ENCODE assay signal across 8 cellular contexts in genomic region chr2:3535794-3536681, GRCh38. TPM values are rescaled to one million over a fixed set of nuclear protein-coding genes. Genes with fewer than 3 reads are reported as not detected.
A peak's percentile ranks its signal among the peaks of the same experiment; 100 is the strongest.
DNase-seq lines count a peak whose midpoint lies in the region; ATAC-seq and TF ChIP-seq lines count a peak whose summit lies in the region.

No MANE protein-coding gene starts in this region.

- TF ChIP-seq POLR2A in vagina (IDR thresholded peaks at IDR 0.05): peak in 1 of 2 donors; percentile 12

- H3K4me1 ChIP-seq in SK-N-SH (ENCODE audit: control insufficient read depth in 1 of 2, insufficient read depth in 2 of 2, low read depth in 1 of 2, low read length in 1 of 2) (peaks cover 3 to 13% of the 10 kb centered on the region in 2 experiments; a peak in 3 of 4 replicates), muscle layer of duodenum (ENCODE audit: control insufficient read depth in 1 of 2, insufficient read depth in 2 of 2, low read length in 2 of 2) (peaks cover 4 to 29% of the 10 kb centered on the region in 2 donors), vagina (peaks cover 24% of the 10 kb centered on the region)

- peak overlapping the region; percentile 83 for H3K27ac Mint-ChIP-seq in activated naive CD4-positive, alpha-beta T cell treated with anti-CD3 and anti-CD28 coated beads for 36 hours

- peak overlapping the region; percentile 66 for H2AFZ ChIP-seq in SK-N-SH (ENCODE audit: low read depth)

- 33% methylated on average over 20 of the region's 24 CpGs for WGBS in SK-N-SH (ENCODE audit: low lambda C conversion rate)

- peaks cover 29% of the 10 kb centered on the region for H3F3A ChIP-seq in SK-N-SH (replicated peaks; ENCODE audit: insufficient read depth)

- H3K4me3 Mint-ChIP-seq in activated naive CD4-positive, alpha-beta T cell treated with anti-CD3 and anti-CD28 coated beads for 36 hours: peak overlapping the region; percentile 61

- CTCF ChIA-PET in activated naive CD4-positive, alpha-beta T cell treated with anti-CD3 and anti-CD28 coated beads for 36 hours (lab: Charles Lee): no interaction called here
- CTCF ChIA-PET in SK-N-SH (lab: Yijun Ruan, JAX): interaction anchor here (1.1 to 2.2 kb wide), 2 partner anchors 17 to 18 kb away, joined by 3 to 6 read pairs; no protein-coding TSS in a partner anchor

- TF ChIP-seq CTCF in SK-N-SH (IDR thresholded peaks at IDR 0.05) (peak; percentile 48), vagina (IDR thresholded peaks at IDR 0.05) (peak in 1 of 3 experiments; percentile 18)

- H3K36me3 Mint-ChIP-seq in activated naive CD4-positive, alpha-beta T cell treated with anti-CD3 and anti-CD28 coated beads for 36 hours (ENCODE audit: low read depth): peaks cover 10% of the 10 kb centered on the region

- H3K9me2 ChIP-seq in SK-N-SH: no peaks in the 10 kb centered on the region

- peak overlapping the region; percentile 72 for H3K4me2 ChIP-seq in SK-N-SH

- H3K4me3 ChIP-seq in SK-N-SH (ENCODE audit: low read depth in 2 of 2, low read length in 1 of 2): peak overlapping the region; percentile 32 to 63; a peak in 3 of 4 replicates
- peak overlapping the region; percentile 59 to 64 for H3K4me3 ChIP-seq in muscle layer of duodenum (ENCODE audit: low read depth in 1 of 2, low read length in 2 of 2)
- peak overlapping the region; percentile 42 for H3K4me3 ChIP-seq in vagina

- H3K27me3 ChIP-seq in SK-N-SH (ENCODE audit: insufficient read depth) (no peaks in the 10 kb centered on the region), muscle layer of duodenum (ENCODE audit: low read depth, low read length) (no peaks in the 10 kb centered on the region), vagina (no peaks in the 10 kb centered on the region)

- H3K9me3 ChIP-seq in SK-N-SH (no peaks in the 10 kb centered on the region), muscle layer of duodenum (ENCODE audit: control insufficient read depth in 1 of 2, low read length in 2 of 2) (no peaks in the 10 kb centered on the region), vagina (no peaks in the 10 kb centered on the region)

- intact Hi-C loops in activated naive CD4-positive, alpha-beta T cell treated with anti-CD3 and anti-CD28 coated beads for 36 hours (cut with micrococcal nuclease): loop anchor here (1.0 to 2.0 kb wide), 3 partner anchors 17 to 115 kb away; partner anchors contain the start of genes ADI1 and RNASEH1
- intact Hi-C loops in vagina (cut with DNase I): loop anchor here (2.0 kb wide), 1 partner anchor 23 kb away; the partner anchor contains the start of gene RNASEH1

- H3K9ac ChIP-seq in SK-N-SH: peak overlapping the region; percentile 87

- no peak for TF ChIP-seq RAD21 in SK-N-SH (IDR thresholded peaks at IDR 0.05; ENCODE audit: low read length)

- H4K20me1 ChIP-seq in SK-N-SH (ENCODE audit: insufficient read depth): no peaks in the 10 kb centered on the region

- peaks cover 3% of the 10 kb centered on the region for H3K4me1 Mint-ChIP-seq in activated naive CD4-positive, alpha-beta T cell treated with anti-CD3 and anti-CD28 coated beads for 36 hours (ENCODE audit: low read depth)

- POLR2A ChIA-PET in SK-N-SH (lab: Yijun Ruan, JAX): no interaction called here

- no peak for TF ChIP-seq EP300 in SK-N-SH (IDR thresholded peaks at IDR 0.05; ENCODE audit: borderline replicate concordance in 1 of 2, low read depth in 1 of 2, low read length in 1 of 2)

- ATAC-seq in GM21526 (IDR thresholded peaks at IDR 0.05; ENCODE audit: low FRiP score, unreplicated experiment): no peak

- H3K79me2 ChIP-seq in SK-N-SH (ENCODE audit: insufficient read depth): peaks cover 5% of the 10 kb centered on the region

- H3K36me3 ChIP-seq in SK-N-SH (replicated peaks in 1 of 2; ENCODE audit: control insufficient read depth in 1 of 2, insufficient read depth in 2 of 2, low read length in 1 of 2): peaks cover 14% of the 10 kb centered on the region in 2 experiments
- H3K36me3 ChIP-seq in muscle layer of duodenum (ENCODE audit: control insufficient read depth in 1 of 2, insufficient read depth in 2 of 2, low read length in 2 of 2): peaks cover 4 to 19% of the 10 kb centered on the region in 2 donors
- H3K36me3 ChIP-seq in vagina: peaks cover 0 to 13% of the 10 kb centered on the region in 2 donors

- H3K27me3 Mint-ChIP-seq in activated naive CD4-positive, alpha-beta T cell treated with anti-CD3 and anti-CD28 coated beads for 36 hours (ENCODE audit: low read depth): no peaks in the 10 kb centered on the region

- DNase-seq in activated naive CD4-positive, alpha-beta T cell treated with anti-CD3 and anti-CD28 coated beads for 36 hours: no peak
- no peak for DNase-seq in activated naive CD4-positive, alpha-beta T cell (lab: John Stamatoyannopoulos, UW)
- DNase-seq in SK-N-SH: peak; percentile 37
- peak; percentile 20 for DNase-seq in epithelial cell of prostate (ENCODE audit: low read depth, low spot score)
- peak in 1 of 2 donors; percentile 92 for DNase-seq in vagina (ENCODE audit: extremely low spot score in 2 of 2)
- no peak for DNase-seq in NCI-H510A (lab: John Stamatoyannopoulos, UW)

- H3K9me3 Mint-ChIP-seq in activated naive CD4-positive, alpha-beta T cell treated with anti-CD3 and anti-CD28 coated beads for 36 hours: no peaks in the 10 kb centered on the region

- H3K27ac ChIP-seq in SK-N-SH (ENCODE audit: low read depth in 2 of 2, low read length in 1 of 2) (peak overlapping the region; percentile 72 to 98), epithelial cell of prostate (peak overlapping the region; percentile 88), muscle layer of duodenum (ENCODE audit: low read length) (peak overlapping the region; percentile 94), vagina (peak overlapping the region; percentile 98)

TF ChIP-seq in SK-N-SH, 30 proteins besides CTCF, POLR2A, EP300 and RAD21 (continues in another document):
- TF ChIP-seq PBX3 (IDR thresholded peaks at IDR 0.05) (peak; percentile 54), CHD2 (IDR thresholded peaks at IDR 0.05; ENCODE audit: low read length, partially characterized antibody) (no peak), FOSL2 (IDR thresholded peaks at IDR 0.05; ENCODE audit: borderline replicate concordance, low read depth) (peak; percentile 86; the same call in 1 of the 2 replicates), JUND (IDR thresholded peaks at IDR 0.05) (peak; percentile 2; the same call in 1 of the 2 replicates), SMC3 (IDR thresholded peaks at IDR 0.05; ENCODE audit: low read depth, low read length) (0 out of 2 replicates have a peak, but pooled peaks have one; percentile 13), TEAD4 (IDR thresholded peaks at IDR 0.05; ENCODE audit: borderline replicate concordance, insufficient read depth) (no peak; the same call in 1 of the 2 replicates), POLR2AphosphoS5 (IDR thresholded peaks at IDR 0.05; ENCODE audit: low read depth, low read length) (0 out of 2 replicates have a peak, but pooled peaks have one; percentile 56), TAF1 (IDR thresholded peaks at IDR 0.05; ENCODE audit: borderline replicate concordance, low read depth, low read length) (peak; percentile 24), ELF1 (IDR thresholded peaks at IDR 0.05) (no peak), SIN3A (IDR thresholded peaks at IDR 0.05; ENCODE audit: borderline replicate concordance, low read depth, low read length) (0 out of 2 replicates have a peak, but pooled peaks have one; percentile 11), GABPA (IDR thresholded peaks at IDR 0.05; ENCODE audit: low read depth) (0 out of 2 replicates have a peak, but pooled peaks have one; percentile 46), YY1 (IDR thresholded peaks at IDR 0.05; ENCODE audit: low read depth) (no peak)

RNA-seq across cellular contexts. Expression of gene ADI1, which starts 16.7 kb away (rescaled TPM):
- total RNA-seq in activated naive CD4-positive, alpha-beta T cell treated with anti-CD3 and anti-CD28 coated beads for 36 hours: 10 to 100 TPM; 45.6 to 49.8 TPM
- polyA plus RNA-seq in SK-N-SH (2012; rRNA removed): 49.4 and 67.2 TPM in 2 replicates
- 72.8 and 73.1 TPM in 2 replicates for polyA plus RNA-seq in SK-N-SH (2012; cell fraction: cytosol; rRNA removed)
- 43.3 and 62.9 TPM in 2 replicates for polyA plus RNA-seq in SK-N-SH (2012; cell fraction: nucleus; rRNA removed)
- total RNA-seq in vagina: 26.3 TPM

RNA-seq across cellular contexts. Expression of gene RNASEH1, which starts 22.1 kb away (rescaled TPM):
- total RNA-seq in activated naive CD4-positive, alpha-beta T cell treated with anti-CD3 and anti-CD28 coated beads for 36 hours: 10 to 100 TPM; 23.0 to 24.0 TPM
- 34.4 and 35.3 TPM in 2 replicates for polyA plus RNA-seq in SK-N-SH (2012; rRNA removed)
- 35.8 and 36.2 TPM in 2 replicates for polyA plus RNA-seq in SK-N-SH (2012; cell fraction: cytosol; rRNA removed)
- 24.7 and 30.1 TPM in 2 replicates for polyA plus RNA-seq in SK-N-SH (2012; cell fraction: nucleus; rRNA removed)
- 17.2 TPM for total RNA-seq in vagina

RNA-seq across cellular contexts. Expression of gene RPS7, which starts 39.0 kb away (rescaled TPM):
- total RNA-seq in activated naive CD4-positive, alpha-beta T cell treated with anti-CD3 and anti-CD28 coated beads for 36 hours: 1,000 to 10,000 TPM; 1,982 to 2,051 TPM
- 2,166 and 2,477 TPM in 2 replicates for polyA plus RNA-seq in SK-N-SH (2012; rRNA removed)
- 3,192 and 3,529 TPM in 2 replicates for polyA plus RNA-seq in SK-N-SH (2012; cell fraction: cytosol; rRNA removed)
- polyA plus RNA-seq in SK-N-SH (2012; cell fraction: nucleus; rRNA removed): 656 and 726 TPM in 2 replicates
- total RNA-seq in vagina: 2,989 TPM

RNA-seq across cellular contexts. Expression of gene COLEC11, which starts 58.9 kb away (rescaled TPM):
- total RNA-seq in activated naive CD4-positive, alpha-beta T cell treated with anti-CD3 and anti-CD28 coated beads for 36 hours: under 1 TPM in 1 of 2 experiments, not detected in 1; 0.15 TPM
- polyA plus RNA-seq in SK-N-SH (2012; rRNA removed): 8.7 and 15.2 TPM in 2 replicates
- polyA plus RNA-seq in SK-N-SH (2012; cell fraction: cytosol; rRNA removed): 11.5 and 22.9 TPM in 2 replicates
- polyA plus RNA-seq in SK-N-SH (2012; cell fraction: nucleus; rRNA removed): 4.4 and 8.8 TPM in 2 replicates
- not detected for total RNA-seq in vagina

Comparison
In these comparisons a context has a peak if more than half of its experiments do, and no peak if none do; other contexts are left out.
1. DNase-seq: peak in SK-N-SH (single experiment) and epithelial cell of prostate (single experiment); none in activated naive CD4-positive, alpha-beta T cell treated with anti-CD3 and anti-CD28 coated beads for 36 hours (single experiment), activated naive CD4-positive, alpha-beta T cell (0 of 4) and NCI-H510A (single experiment).
2. Peak in every context shown above with its lines, with median percentiles within 50 percentile points of each other: H3K27ac ChIP-seq and H3K4me3 ChIP-seq.